Comparison of ENCODE assay signal across 20 cellular contexts in genomic region chr2:102797486-102797885, GRCh38.
"Had no signal": no experiment of that assay in that cellular context is flagged by ENCODE, and none has a peak within 500 bp of the region (broad histone marks: within the 10 kb centered on the region; RNA-seq: fewer than 3 reads in every experiment).

No MANE protein-coding gene starts in this region.

- H3K9ac ChIP-seq: KMS-11, SK-N-SH had no signal

- H3K4me2 ChIP-seq: KMS-11, SK-N-SH had no signal

- FAIRE-seq: RCC 7860 had no signal

- DNase-seq: IMR-90, Kasumi-1, MM.1S, NCI-H1092 treated with DMSO at 0.1 percent for 48 hours, NCI-H1436, NCI-H187, NCI-H2029, NCI-H2081 treated with DMSO at 0.1 percent for 48 hours, NCI-H2171, NCI-H226, NCI-H446, NCI-H510A, NCI-H524 treated with DMSO at 0.1 percent for 48 hours, NCI-H69, NCI-H774, RPMI8226, SHP77, SK-N-SH had no signal

- H3K27ac ChIP-seq: KMS-11 had no signal

- H3K9me3 ChIP-seq: SK-N-SH had no signal
